In genomic region chr3:8938021-8938420, GRCh38 we compare ENCODE assay signal across 2 cellular contexts.
TF ChIP-seq lines count a peak whose summit lies in the region.

No MANE protein-coding gene starts in this region.

TF ChIP-seq in HCT116, 20 proteins besides CTCF, POLR2A, EP300 and RAD21:
- TF ChIP-seq SP1 (IDR thresholded peaks at IDR 0.05; ENCODE audit: low read depth): no peak
- TF ChIP-seq ELF1 (IDR thresholded peaks at IDR 0.05; ENCODE audit: borderline replicate concordance, low read depth): no peak
- TF ChIP-seq SRF (IDR thresholded peaks at IDR 0.05; ENCODE audit: low read depth): no peak
- no peak for TF ChIP-seq EZH2phosphoT487 (IDR thresholded peaks at IDR 0.05; ENCODE audit: borderline replicate concordance)
- no peak for TF ChIP-seq EZH2 (IDR thresholded peaks at IDR 0.05)
- no peak for TF ChIP-seq POLR2AphosphoS5 (IDR thresholded peaks at IDR 0.05; ENCODE audit: low read depth, low read length)
- no peak for TF ChIP-seq FOSL1 (IDR thresholded peaks at IDR 0.05; ENCODE audit: low read depth)
- TF ChIP-seq MAX (IDR thresholded peaks at IDR 0.05): no peak
- TF ChIP-seq SIN3A (IDR thresholded peaks at IDR 0.05; ENCODE audit: low read depth): no peak
- TF ChIP-seq ZNF274 (IDR thresholded peaks at IDR 0.05; ENCODE audit: low read depth, low read length): no peak
- TF ChIP-seq ZFX (IDR thresholded peaks at IDR 0.05): no peak
- TF ChIP-seq JUND (IDR thresholded peaks at IDR 0.05): no peak
- no peak for TF ChIP-seq EGR1 (IDR thresholded peaks at IDR 0.05; ENCODE audit: low read depth)
- TF ChIP-seq ATF3 (IDR thresholded peaks at IDR 0.05): no peak
- no peak for TF ChIP-seq YY1 (IDR thresholded peaks at IDR 0.05; ENCODE audit: extremely low read depth, insufficient replicate concordance, low read depth, low read length)
- TF ChIP-seq TCF7L2 (IDR thresholded peaks at IDR 0.05; ENCODE audit: borderline replicate concordance, extremely low read depth, insufficient read depth, insufficient read length): no peak
- TF ChIP-seq CBX3 (IDR thresholded peaks at IDR 0.05; ENCODE audit: low read depth): no peak
- TF ChIP-seq CEBPB (IDR thresholded peaks at IDR 0.05; ENCODE audit: low read depth): no peak
- TF ChIP-seq ZBTB33 (IDR thresholded peaks at IDR 0.05; ENCODE audit: extremely low read depth, insufficient replicate concordance, low read length): no peak
TF ChIP-seq in HCT116: peak in this region for 0.

TF ChIP-seq in SK-N-SH, 30 proteins besides CTCF, POLR2A, EP300 and RAD21 (continued from another document):
- peak; percentile 28 for TF ChIP-seq SMC3 (IDR thresholded peaks at IDR 0.05; ENCODE audit: low read depth, low read length)
